Comparison of ENCODE assay signal across 26 cellular contexts in genomic region chr20:63337786-63338420, GRCh38. TPM values are rescaled to one million over a fixed set of nuclear protein-coding genes. Genes with fewer than 3 reads are reported as not detected.
DNase-seq lines count a peak whose midpoint lies in the region; ATAC-seq, FAIRE-seq and TF ChIP-seq lines count a peak whose summit lies in the region.
"Had no signal": no experiment of that assay in that cellular context is flagged by ENCODE, and none has a peak within 500 bp of the region (broad histone marks: within the 10 kb centered on the region; RNA-seq: fewer than 3 reads in every experiment).

No MANE protein-coding gene starts in this region.

- H2AFZ ChIP-seq in PC-3 (ENCODE audit: low read length), result no peak overlapping the region

- no peak for TF ChIP-seq POLR2A in GM12891 (IDR thresholded peaks at IDR 0.05; ENCODE audit: low read depth, low read length)

- H3K27ac ChIP-seq in dorsolateral prefrontal cortex (peak overlapping the region in 32 of 59 donors; percentile 0 to 71 (median 44)), PC-3 (ENCODE audit: low read length) (no peak overlapping the region)
- H3K27ac ChIP-seq: psoas muscle, stomach, tibial nerve had no signal

- no peak for FAIRE-seq in GM12891 (lab: Jason Lieb, UNC)

- H3F3A ChIP-seq in PC-3 (ENCODE audit: low read length, unreplicated experiment), result no peaks in the 10 kb centered on the region

- H3K9me2 ChIP-seq in PC-3 (replicated peaks; ENCODE audit: low read length), result no peaks in the 10 kb centered on the region

- H3K9ac ChIP-seq in adipocyte (ENCODE audit: low read length) (no peak overlapping the region), PC-3 (ENCODE audit: low read length) (no peak overlapping the region)

- CTCF ChIA-PET in PC-3 (lab: Charles Lee), result no interaction called here

- H3K27me3 ChIP-seq in adipocyte (replicated peaks; ENCODE audit: control insufficient read depth, insufficient read depth, low read length) (peaks cover 50% of the 10 kb centered on the region), dorsolateral prefrontal cortex (peaks cover 0 to 10% (median 0%) of the 10 kb centered on the region in 45 donors), PC-3 (ENCODE audit: low read length) (peaks cover 52% of the 10 kb centered on the region)

- no peaks in the 10 kb centered on the region for H4K20me1 ChIP-seq in PC-3 (ENCODE audit: low read length)

- DNase-seq in adipocyte (ENCODE audit: low read depth), result peak; percentile 46
- DNase-seq in dorsolateral prefrontal cortex, result no peak
- DNase-seq in myocyte (ENCODE audit: low read depth), result peak; percentile 24
- peak; percentile 37 for DNase-seq in stromal cell of bone marrow (ENCODE audit: low read depth)
- no peak for DNase-seq in GM12891 (ENCODE audit: insufficient read length, low spot score)
- DNase-seq in PC-3, result no peak
- DNase-seq in DMS114 treated with DMSO at 0.1 percent for 48 hours (lab: John Stamatoyannopoulos, UW; ENCODE audit: unreplicated experiment), result no peak
- DNase-seq: activated CD4-positive, alpha-beta T cell treated with anti-CD3 and anti-CD28 coated beads, Interleukin-2, amount 50 U/mL, for 1 hour; activated naive CD4-positive, alpha-beta T cell; activated T-cell treated with anti-CD3 and anti-CD28 coated beads, Interleukin-2, amount 50 U/mL, for 4 hours; C1 segment of cervical spinal cord; DND-41; HCEC 1CT; mucosa of descending colon; NCI-H1436 treated with DMSO at 0.1 percent for 48 hours; NCI-H774; psoas muscle; stimulated activated CD8-positive, alpha-beta memory T cell treated with anti-CD3 and anti-CD28 coated beads, Interleukin-4, amount 100 ng/mL, for 48 hours; stomach; SW 1271; T-helper 9 cell had no signal

- no peaks in the 10 kb centered on the region for H3K79me2 ChIP-seq in PC-3 (ENCODE audit: low read length)

- H3K36me3 ChIP-seq in adipocyte (ENCODE audit: control insufficient read depth, insufficient read depth, low read length, severe bottlenecking) (no peaks in the 10 kb centered on the region), PC-3 (ENCODE audit: low read depth, low read length) (no peaks in the 10 kb centered on the region)
- H3K36me3 ChIP-seq: stomach, tibial nerve had no signal

- TF ChIP-seq CTCF in dorsolateral prefrontal cortex (IDR thresholded peaks at IDR 0.05 in 54 of 56, conservative IDR thresholded peaks at IDR 0.05 in 2 of 56; ENCODE audit: low read depth in 1 of 56, partially characterized antibody in 56 of 56) (no peak), PC-3 (conservative IDR thresholded peaks at IDR 0.05; ENCODE audit: low read depth, low read length) (no peak)

- intact Hi-C loops in dorsolateral prefrontal cortex (cut with DNase I) (no loop called here), PC-3 (cut with micrococcal nuclease) (no loop called here)

- POLR2A ChIA-PET in PC-3 (lab: Charles Lee; ENCODE audit: unreplicated experiment), result no interaction called here

- no peak overlapping the region for H3K4me2 ChIP-seq in PC-3 (ENCODE audit: low read length)

- no peak for ATAC-seq in PC-3
- ATAC-seq: activated T-cell treated with anti-CD3 and anti-CD28 coated beads, Interleukin-2, amount 50 U/mL, for 4 hours; mucosa of descending colon; psoas muscle had no signal

- no peak overlapping the region for H3K4me3 ChIP-seq in adipocyte (ENCODE audit: low read length)
- H3K4me3 ChIP-seq in dorsolateral prefrontal cortex, result peak overlapping the region in 1 of 59 donors; percentile 6
- no peak overlapping the region for H3K4me3 ChIP-seq in PC-3 (ENCODE audit: low read length)
- H3K4me3 ChIP-seq: lung, mucosa of descending colon, psoas muscle, stomach, tibial nerve had no signal

- BruUV-seq in PC-3 (replicated peaks; lab: Mats Ljungman, UMichigan), result no TSS peak

- H3K9me3 ChIP-seq in adipocyte (ENCODE audit: control insufficient read depth, low read length) (peaks cover 5% of the 10 kb centered on the region), PC-3 (ENCODE audit: low read length) (no peaks in the 10 kb centered on the region)
- H3K9me3 ChIP-seq: mucosa of descending colon, psoas muscle had no signal

- no peaks in the 10 kb centered on the region for H3K4me1 ChIP-seq in adipocyte (ENCODE audit: control insufficient read depth, insufficient read depth, low read length)
- H3K4me1 ChIP-seq in PC-3 (ENCODE audit: insufficient read depth, low read length), result no peaks in the 10 kb centered on the region
- H3K4me1 ChIP-seq: psoas muscle, stomach had no signal

TF ChIP-seq in GM12891, 5 proteins besides CTCF, POLR2A, EP300 and RAD21:
- TF ChIP-seq TAF1 (IDR thresholded peaks at IDR 0.05; ENCODE audit: low read depth, low read length), result no peak
- TF ChIP-seq POLR2AphosphoS5 (IDR thresholded peaks at IDR 0.05; ENCODE audit: low read depth, low read length), result no peak
- no peak for TF ChIP-seq POU2F2 (IDR thresholded peaks at IDR 0.05; ENCODE audit: low read depth, low read length)
- no peak for TF ChIP-seq PAX5 (IDR thresholded peaks at IDR 0.05; ENCODE audit: insufficient read depth, low read length, severe bottlenecking)
- no peak for TF ChIP-seq SPI1 (IDR thresholded peaks at IDR 0.05; ENCODE audit: low read depth, low read length)

RNA-seq across cellular contexts. Expression of gene CHRNA4, which starts 23.2 kb away (rescaled TPM):
- 10 to 100 TPM; 12.6 to 55.7 (median 29.2) TPM for total RNA-seq in dorsolateral prefrontal cortex
- total RNA-seq in myocyte, result not detected in 2 replicates
- polyA plus RNA-seq in myocyte (2012), result not detected
- polyA plus RNA-seq in GM12891 (2012; ENCODE audit: low read depth, missing spikeins), result 0.41 TPM
- total RNA-seq in PC-3 (2014; rRNA removed), result not detected in 2 replicates
- total RNA-seq: activated T-cell treated with anti-CD3 and anti-CD28 coated beads, Interleukin-2, amount 50 U/mL, for 4 hours; mucosa of descending colon had no signal
- polyA plus RNA-seq: adipose tissue, AG04450 had no signal

RNA-seq across cellular contexts. Expression of gene COL20A1, which starts 44.9 kb away (rescaled TPM):
- total RNA-seq in dorsolateral prefrontal cortex (10 to 100 TPM in 65 of 120 experiments, 1 to 10 TPM in 55; 4.1 to 32.2 (median 10.4) TPM), myocyte (0.05 and 0.21 TPM in 2 replicates), PC-3 (2014; rRNA removed) (not detected in 2 replicates)
- 0.06 TPM for polyA plus RNA-seq in myocyte (2012)
- not detected for polyA plus RNA-seq in GM12891 (2012; ENCODE audit: low read depth, missing spikeins)
- total RNA-seq: activated T-cell treated with anti-CD3 and anti-CD28 coated beads, Interleukin-2, amount 50 U/mL, for 4 hours; dermis microvascular lymphatic vessel endothelial cell; mucosa of descending colon; psoas muscle had no signal
- polyA plus RNA-seq: adipose tissue, AG04450 had no signal

Comparison
In these comparisons a context has a peak if more than half of its experiments do, and no peak if none do; other contexts are left out.
1. DNase-seq: peak in adipocyte (single experiment), myocyte (single experiment) and stromal cell of bone marrow (single experiment); none in dorsolateral prefrontal cortex (0 of 10), GM12891 (single experiment), PC-3 (single experiment) and DMS114 treated with DMSO at 0.1 percent for 48 hours (single experiment).
2. RNA of gene CHRNA4, which starts 23.2 kb away (total RNA-seq): 12.6 to 55.7 TPM in dorsolateral prefrontal cortex; not detected in myocyte and not detected in PC-3; every median in the first group is over 10 times any median in the second.